8 cellular contexts compared by ENCODE assay signal in the genomic region with DNA sequence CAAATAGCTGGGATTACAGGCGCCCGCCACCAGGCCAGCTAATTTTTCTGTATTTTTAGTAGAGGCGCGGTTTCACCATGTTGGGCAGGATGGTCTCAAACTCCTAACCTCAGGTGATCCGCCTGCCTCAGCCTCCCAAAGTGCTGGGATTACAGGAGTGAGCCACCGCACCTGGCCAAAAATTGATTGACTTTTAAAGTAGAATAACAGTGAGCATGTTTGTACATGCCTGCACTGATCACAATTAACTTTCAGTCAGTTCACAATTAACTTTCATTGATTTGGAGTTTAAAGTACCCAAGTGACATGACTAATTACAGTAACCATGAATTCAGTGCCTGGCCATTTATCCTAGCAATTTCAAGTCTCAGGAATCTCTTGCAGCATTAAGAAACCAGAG.
DNase-seq lines count a peak whose midpoint lies in the region; ATAC-seq, FAIRE-seq and TF ChIP-seq lines count a peak whose summit lies in the region.

No MANE protein-coding gene starts in this region.

- peak overlapping the region; percentile 32 for H3K4me3 ChIP-seq in OCI-LY1 (ENCODE audit: low read depth, low read length, poor library complexity, severe bottlenecking)
- no peak overlapping the region for H3K4me3 ChIP-seq in parathyroid adenoma (ENCODE audit: low read depth, low read length)

- H3K4me1 Mint-ChIP-seq in Calu3 (ENCODE audit: low read depth, unreplicated experiment) = peaks cover 38% of the 10 kb centered on the region

- intact Hi-C loops in Calu3 (cut with micrococcal nuclease; ENCODE audit: unreplicated experiment) = loop anchor here (2.0 to 5.0 kb wide), 3 partner anchors 59 to 197 kb away; no protein-coding TSS in a partner anchor

- H3K36me3 ChIP-seq in OCI-LY1 (ENCODE audit: insufficient read depth, low read length) (peaks cover 6% of the 10 kb centered on the region; the same call in 1 of the 2 replicates), parathyroid adenoma (ENCODE audit: control insufficient read depth, insufficient read depth, low read length) (no peaks in the 10 kb centered on the region)

- H4K20me1 ChIP-seq in OCI-LY1 (ENCODE audit: insufficient read depth, low read length) = no peaks in the 10 kb centered on the region

- H3K4me1 ChIP-seq in OCI-LY1 (ENCODE audit: insufficient read depth, low read length, severe bottlenecking) = peaks cover 39% of the 10 kb centered on the region
- peaks cover 8% of the 10 kb centered on the region for H3K4me1 ChIP-seq in parathyroid adenoma

- no TSS peak for BruUV-seq in Calu3 (replicated peaks; lab: Mats Ljungman, UMichigan)

- H3K9me3 ChIP-seq in OCI-LY1 (ENCODE audit: low read length) = no peaks in the 10 kb centered on the region
- no peaks in the 10 kb centered on the region for H3K9me3 ChIP-seq in parathyroid adenoma (ENCODE audit: control insufficient read depth, low read length)

- H3K27me3 Mint-ChIP-seq in Calu3 (ENCODE audit: unreplicated experiment) = no peaks in the 10 kb centered on the region

- H3F3A ChIP-seq in OCI-LY1 (ENCODE audit: insufficient read depth, low read length) = no peaks in the 10 kb centered on the region

- H3K9ac ChIP-seq in OCI-LY1 (ENCODE audit: low read length) (peak overlapping the region; percentile 44; the same call in 1 of the 2 replicates), parathyroid adenoma (no peak overlapping the region)

- no peaks in the 10 kb centered on the region for H3K9me2 ChIP-seq in OCI-LY1 (ENCODE audit: low read depth, low read length)

- TF ChIP-seq CTCF in Calu3 (IDR thresholded peaks at IDR 0.05; ENCODE audit: unreplicated experiment) (no peak), OCI-LY1 (IDR thresholded peaks at IDR 0.05; ENCODE audit: low read length) (no peak), parathyroid adenoma (IDR thresholded peaks at IDR 0.05) (no peak)

- H3K4me3 Mint-ChIP-seq in Calu3 (ENCODE audit: low read depth, unreplicated experiment) = peak overlapping the region; percentile 62

- CTCF ChIA-PET in Calu3 (lab: Charles Lee) = interaction anchor here (0.9 to 1.2 kb wide), 2 partner anchors 14 to 21 kb away, joined by 3 read pairs; no protein-coding TSS in a partner anchor

- peak overlapping the region; percentile 73 for H3K27ac ChIP-seq in OCI-LY1 (ENCODE audit: low read depth, low read length, poor library complexity, severe bottlenecking)
- H3K27ac ChIP-seq in cingulate gyrus (ENCODE audit: low read depth, low read length) = peak overlapping the region; percentile 29
- peak overlapping the region; percentile 33 for H3K27ac ChIP-seq in parathyroid adenoma

- H3K27me3 ChIP-seq in OCI-LY1 (ENCODE audit: insufficient read depth, low read length) (no peaks in the 10 kb centered on the region), parathyroid adenoma (ENCODE audit: control insufficient read depth, insufficient read depth, low read length) (no peaks in the 10 kb centered on the region)

- H3K36me3 Mint-ChIP-seq in Calu3 (ENCODE audit: insufficient read depth, unreplicated experiment) = peaks cover 8% of the 10 kb centered on the region

- no peak for FAIRE-seq in urothelium cell line (lab: Jason Lieb, UNC)

- DNase-seq in Calu3 (peak; percentile 2), NCI-H446 treated with DMSO at 0.1 percent for 48 hours (lab: John Stamatoyannopoulos, UW) (no peak), urothelium cell line (ENCODE audit: low spot score) (no peak)

- H3K79me2 ChIP-seq in OCI-LY1 (ENCODE audit: insufficient read depth, low read length) (no peaks in the 10 kb centered on the region; the same call in 1 of the 2 replicates), parathyroid adenoma (peaks cover 29% of the 10 kb centered on the region)

- H3K9me3 Mint-ChIP-seq in Calu3 (ENCODE audit: low read depth, unreplicated experiment) = no peaks in the 10 kb centered on the region

- H3K27ac Mint-ChIP-seq in Calu3 (ENCODE audit: unreplicated experiment) = peak overlapping the region; percentile 87

- no peak overlapping the region for H2AFZ ChIP-seq in OCI-LY1 (ENCODE audit: low read length)
- H2AFZ ChIP-seq in parathyroid adenoma = no peak overlapping the region

- ATAC-seq in HG03108 (IDR thresholded peaks at IDR 0.05; ENCODE audit: unreplicated experiment) (no peak), HG03280 (IDR thresholded peaks at IDR 0.05; ENCODE audit: unreplicated experiment) (no peak)

- H3K4me2 ChIP-seq in OCI-LY1 (ENCODE audit: low read length) (peak overlapping the region; percentile 41), parathyroid adenoma (ENCODE audit: low read length) (no peak overlapping the region)
